11 cellular contexts compared by ENCODE assay signal in genomic region chr14:93037354-93037753, GRCh38.
DNase-seq lines count a peak whose midpoint lies in the region; ATAC-seq and TF ChIP-seq lines count a peak whose summit lies in the region.
"Had no signal": no experiment of that assay in that cellular context is flagged by ENCODE, and none has a peak within 500 bp of the region (broad histone marks: within the 10 kb centered on the region; RNA-seq: fewer than 3 reads in every experiment).

No MANE protein-coding gene starts in this region.

- H3K27ac ChIP-seq in H9 (ENCODE audit: insufficient read length, low read depth, low read length) (no peak overlapping the region), right cardiac atrium (ENCODE audit: low read length) (peak overlapping the region; percentile 89), spleen (peak overlapping the region in 7 of 8 donors; percentile 36 to 84 (median 65))

- H3K79me1 ChIP-seq in H9 (ENCODE audit: insufficient read depth, low read depth, low read length, poor library complexity, severe bottlenecking): peaks cover 8% of the 10 kb centered on the region

- no peak overlapping the region for H3K4me2 ChIP-seq in H9 (ENCODE audit: insufficient read depth, insufficient read length, low read length)

- no peak overlapping the region for H3K23ac ChIP-seq in H9 (ENCODE audit: insufficient read length, low read depth, low read length)

- POLR2A ChIA-PET in T-cell (lab: Charles Lee): no interaction called here

- H3K18ac ChIP-seq in H9 (ENCODE audit: insufficient read length, low read depth, low read length): no peak overlapping the region

- H2BK12ac ChIP-seq in H9 (ENCODE audit: insufficient read length, low read depth, low read length): no peak overlapping the region

- no peak overlapping the region for H2AFZ ChIP-seq in H9 (ENCODE audit: low read length)

- H3K27ac Mint-ChIP-seq in H9: peak overlapping the region in 2 of 3 experiments; percentile 51 to 86; a peak in 4 of 7 replicates
- peak overlapping the region; percentile 5 to 57 for H3K27ac Mint-ChIP-seq in T-cell

- CTCF ChIA-PET in T-cell (lab: Charles Lee): interaction anchor here (0.5 to 1.3 kb wide), 3 partner anchors 14 to 1143 kb away, joined by 3 read pairs; no protein-coding TSS in a partner anchor

- no peaks in the 10 kb centered on the region for H3K9me3 ChIP-seq in H9 (ENCODE audit: control insufficient read depth, low read depth, low read length)
- H3K9me3 ChIP-seq in right cardiac atrium (ENCODE audit: control insufficient read depth, low read length): no peaks in the 10 kb centered on the region
- H3K9me3 ChIP-seq in spleen: no peaks in the 10 kb centered on the region

- H3T11ph ChIP-seq in H9 (ENCODE audit: low read length): no peak overlapping the region

- DNase-seq in H9 (no peak), T-cell (no peak), right cardiac atrium (peak in 1 of 3 donors; percentile 8), spleen (peak; percentile 70), CD1c-positive myeloid dendritic cell (ENCODE audit: extremely low spot score) (no peak), foreskin melanocyte (no peak)
- DNase-seq: aorta, DMS 273 treated with DMSO at 0.1 percent for 48 hours, NCI-H187, T-helper 9 cell had no signal

- TF ChIP-seq POLR2A in spleen (IDR thresholded peaks at IDR 0.05): no peak

- no CpG with 5 or more reads among the region's 6 CpGs for WGBS in H9 (ENCODE audit: extremely low coverage, insufficient read length, low lambda C conversion rate)
- WGBS in right cardiac atrium: 83% methylated on average over 6 of the region's 6 CpGs
- 71 to 93% (median 83%) methylated on average over 6 of the region's 6 CpGs for WGBS in spleen, 5 donors

- no peak overlapping the region for H3K14ac ChIP-seq in H9 (ENCODE audit: insufficient read depth, low read length)

- H3K36me3 ChIP-seq in spleen: no peaks in the 10 kb centered on the region

- H4K5ac ChIP-seq in H9 (ENCODE audit: insufficient read length, low read depth, low read length): no peak overlapping the region

- TF ChIP-seq CTCF in H9 (conservative IDR thresholded peaks at IDR 0.05): no peak
- no peak for TF ChIP-seq CTCF in spleen (IDR thresholded peaks at IDR 0.05 in 8 of 11, conservative IDR thresholded peaks at IDR 0.05 in 3 of 11)

- no peaks in the 10 kb centered on the region for H4K20me1 ChIP-seq in H9 (ENCODE audit: control insufficient read depth, insufficient read depth, insufficient read length)

- intact Hi-C loops in right cardiac atrium (cut with DNase I) (loop anchor here in 1 of 4 donors (10.0 kb wide), 1 partner anchor 77 kb away; the partner anchor contains the start of gene ITPK1), spleen (cut with DNase I; ENCODE audit: low total_unique reads) (no loop called here)

- no peak overlapping the region for H3K56ac ChIP-seq in H9 (ENCODE audit: insufficient read length, low read depth, low read length)

- no peak overlapping the region for H3K9ac ChIP-seq in H9 (ENCODE audit: extremely low read depth, insufficient read length, low read length)

- H4K91ac ChIP-seq in H9 (ENCODE audit: insufficient read length, low read depth, low read length): no peak overlapping the region

- H3K4ac ChIP-seq in H9 (ENCODE audit: low read depth, low read length): no peak overlapping the region

- H3K79me2 ChIP-seq in H9 (ENCODE audit: insufficient read depth, low read length): no peaks in the 10 kb centered on the region; the same call in 1 of the 2 replicates

- peaks cover 73 to 76% of the 10 kb centered on the region in 2 experiments for H3K4me1 Mint-ChIP-seq in H9
- peaks cover 48 to 51% (median 48%) of the 10 kb centered on the region in 3 donors for H3K4me1 Mint-ChIP-seq in T-cell

- H3K27me3 ChIP-seq in H9 (ENCODE audit: insufficient read depth, low read length) (no peaks in the 10 kb centered on the region), right cardiac atrium (ENCODE audit: control insufficient read depth, insufficient read depth) (no peaks in the 10 kb centered on the region), spleen (replicated peaks in 1 of 7) (no peaks in the 10 kb centered on the region)

- H3K4me3 Mint-ChIP-seq in H9 (no peak overlapping the region; a peak in 1 of 5 replicates), T-cell (no peak overlapping the region)

- H2AK5ac ChIP-seq in H9 (ENCODE audit: insufficient read length, low read length): no peak overlapping the region

- H3K4me1 ChIP-seq in H9 (ENCODE audit: insufficient read depth, low read length): peaks cover 26% of the 10 kb centered on the region; the same call in 1 of the 2 replicates
- H3K4me1 ChIP-seq in right cardiac atrium (ENCODE audit: control insufficient read depth, insufficient read depth, low read length): peaks cover 31% of the 10 kb centered on the region
- peaks cover 63 to 100% (median 96%) of the 10 kb centered on the region in 6 donors for H3K4me1 ChIP-seq in spleen

- H3K23me2 ChIP-seq in H9 (ENCODE audit: insufficient read length, low read depth, low read length, poor library complexity, severe bottlenecking): no peaks in the 10 kb centered on the region

- H3K9me3 Mint-ChIP-seq in H9 (no peaks in the 10 kb centered on the region), T-cell (no peaks in the 10 kb centered on the region)

- H3K36me3 Mint-ChIP-seq in H9 (ENCODE audit: insufficient read depth in 1 of 3, low read depth in 3 of 3) (no peaks in the 10 kb centered on the region), T-cell (no peaks in the 10 kb centered on the region)

- no peak overlapping the region for H4K8ac ChIP-seq in H9 (replicated peaks; ENCODE audit: insufficient read length, low read depth, low read length)

- H2BK5ac ChIP-seq in H9 (ENCODE audit: insufficient read length, low read length): no peak overlapping the region

- no peak overlapping the region for H2BK120ac ChIP-seq in H9 (ENCODE audit: low read depth, low read length, poor library complexity, severe bottlenecking)

- H3K4me3 ChIP-seq in right cardiac atrium (ENCODE audit: low read length): no peak overlapping the region
- no peak overlapping the region for H3K4me3 ChIP-seq in spleen

- H3K27me3 Mint-ChIP-seq in H9 (ENCODE audit: low read depth) (no peaks in the 10 kb centered on the region), T-cell (no peaks in the 10 kb centered on the region)

- H2BK20ac ChIP-seq in H9 (ENCODE audit: low read depth, low read length, poor library complexity, severe bottlenecking): no peak overlapping the region

- no peak overlapping the region for H2BK15ac ChIP-seq in H9 (ENCODE audit: low read depth, low read length)

- ATAC-seq in T-cell (replicated peaks in 1 of 4): no peak
- ATAC-seq in right cardiac atrium: no peak
- no peak for ATAC-seq in HG02798 (IDR thresholded peaks at IDR 0.05; ENCODE audit: poor library complexity, unreplicated experiment)
